In the genomic region with DNA sequence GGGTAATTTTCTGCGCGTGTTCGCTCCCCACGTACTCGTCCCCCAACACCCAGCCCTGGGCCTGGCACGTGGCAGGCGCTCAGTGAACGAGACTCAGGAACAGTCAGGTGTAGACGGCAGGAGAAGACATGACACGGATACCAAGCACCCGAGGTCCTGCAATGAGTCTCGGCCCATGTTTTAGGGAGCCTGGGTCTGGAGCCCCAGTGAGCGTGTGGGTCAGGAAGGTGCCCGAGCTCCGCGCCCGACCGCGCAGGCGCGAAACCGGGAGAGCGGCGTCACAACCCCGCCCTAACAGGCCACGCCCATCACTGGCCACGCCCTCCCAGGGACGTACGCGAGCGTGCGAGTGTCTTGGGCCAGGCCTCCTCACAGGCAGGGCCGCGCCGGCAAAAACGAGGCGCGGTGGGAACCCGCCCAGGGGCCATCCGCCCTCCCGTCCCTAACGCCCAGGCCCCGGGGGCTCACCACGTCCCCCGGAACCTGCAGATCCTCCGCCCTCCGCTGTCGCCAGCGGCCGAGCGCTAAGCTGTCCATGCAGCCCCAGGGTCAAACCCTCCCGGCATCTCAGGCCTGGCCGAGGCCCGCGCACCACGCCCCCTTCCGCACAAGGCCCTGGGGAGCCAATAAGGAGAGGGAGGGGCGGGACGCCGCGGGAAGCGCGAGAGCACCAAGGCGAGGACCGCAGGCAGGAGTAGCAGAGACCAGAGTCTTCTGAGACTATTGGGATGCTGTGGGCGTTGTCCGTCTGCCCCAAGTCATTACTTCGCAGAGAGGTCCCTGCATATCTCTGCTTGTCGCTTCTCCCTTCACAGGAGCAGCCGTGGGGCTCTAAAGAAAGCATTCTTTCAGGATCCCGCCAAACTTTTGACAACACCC, we compare ENCODE assay signal across 8 cellular contexts. TPM values are rescaled to one million over a fixed set of nuclear protein-coding genes. Genes with fewer than 3 reads are reported as not detected.
A peak's percentile ranks its signal among the peaks of the same experiment; 100 is the strongest.
DNase-seq lines count a peak whose midpoint lies in the region; ATAC-seq, FAIRE-seq and TF ChIP-seq lines count a peak whose summit lies in the region.

A gene (minus strand): TSS at position 595 of the 879 bp plus-strand sequence. CDS start 58 bp downstream, at position 537.

- H3K18ac ChIP-seq in H1 (ENCODE audit: extremely low read depth, low read length) (peak within 1 kb of the TSS; percentile 85), mesendoderm (ENCODE audit: low read length) (peak within 1 kb of the TSS; percentile 75)

- H3K9ac ChIP-seq in H1 (replicated peaks in 1 of 4; ENCODE audit: extremely low read depth in 1 of 4, low read depth in 3 of 4, low read length in 3 of 4) = peak within 1 kb of the TSS; percentile 78 to 89 (median 84)
- peak within 1 kb of the TSS; percentile 100 for H3K9ac ChIP-seq in mesendoderm (ENCODE audit: low read length)

- TF ChIP-seq POLR2A in H1 (IDR thresholded peaks at IDR 0.05; ENCODE audit: control extremely low read depth in 1 of 2, low read depth in 2 of 2, low read length in 2 of 2) = peak in 1 of 2 experiments; percentile 89; a peak in 2 of 3 replicates

- H2AK5ac ChIP-seq in H1 (ENCODE audit: low read depth, low read length) = no peak within 1 kb of the TSS
- H2AK5ac ChIP-seq in mesendoderm (ENCODE audit: low read length) = peak within 1 kb of the TSS; percentile 98

- no peak within 1 kb of the TSS for H2BK120ac ChIP-seq in H1 (replicated peaks; ENCODE audit: low read depth, low read length)
- no peak within 1 kb of the TSS for H2BK120ac ChIP-seq in mesendoderm (ENCODE audit: low read depth, low read length)

- H3K14ac ChIP-seq in H1 (ENCODE audit: insufficient read length) = no peak within 1 kb of the TSS

- H3K4ac ChIP-seq in H1 (replicated peaks; ENCODE audit: insufficient read length, low read depth, low read length) (peak within 1 kb of the TSS; percentile 62), mesendoderm (ENCODE audit: low read depth, low read length) (peak within 1 kb of the TSS; percentile 60)

- no peak within 1 kb of the TSS for H2BK12ac ChIP-seq in H1 (ENCODE audit: low read depth, low read length)

- peak; percentile 80 for ATAC-seq in GM21367 (IDR thresholded peaks at IDR 0.05; ENCODE audit: unreplicated experiment)
- ATAC-seq in activated CD8-positive, alpha-beta memory T cell treated with anti-CD3 and anti-CD28 coated beads, Interleukin-2, amount 10 ng/mL, durations not matched to agents 7 days and 5 days = peak; percentile 85

- FAIRE-seq in H1 (lab: Jason Lieb, UNC) = no peak

- peaks cover 50% of the 10 kb centered on the region for H3K4me1 Mint-ChIP-seq in activated CD8-positive, alpha-beta memory T cell treated with anti-CD3 and anti-CD28 coated beads, Interleukin-2, amount 10 ng/mL, durations not matched to agents 7 days and 5 days

- H3K79me1 ChIP-seq in H1 (ENCODE audit: low read depth, low read length) = peaks cover 4% of the 10 kb centered on the region; the same call in 1 of the 2 replicates
- H3K79me1 ChIP-seq in mesendoderm (ENCODE audit: low read length) = peaks cover 10% of the 10 kb centered on the region

- H2BK20ac ChIP-seq in H1 (ENCODE audit: low read length) = no peak within 1 kb of the TSS

- H3K23ac ChIP-seq in H1 (ENCODE audit: insufficient read length) (no peak within 1 kb of the TSS), mesendoderm (ENCODE audit: low read length) (peak within 1 kb of the TSS; percentile 94)

- CTCF ChIA-PET in activated CD8-positive, alpha-beta memory T cell treated with anti-CD3 and anti-CD28 coated beads, Interleukin-2, amount 10 ng/mL, durations not matched to agents 7 days and 5 days (lab: Charles Lee) = interaction anchor here (0.8 to 3.8 kb wide), 22 partner anchors 12 to 1899 kb away, joined by 3 to 48 read pairs (median 4); a partner anchor contains a TSS
- CTCF ChIA-PET in H1 (lab: Charles Lee; ENCODE audit: partially characterized antibody) = interaction anchor here (0.6 to 3.3 kb wide), 33 partner anchors 9 to 748 kb away, joined by 3 to 31 read pairs (median 4); no protein-coding TSS in a partner anchor

- H3K27ac ChIP-seq in H1 (ENCODE audit: low read depth, low read length) (peak within 1 kb of the TSS; percentile 81), mesendoderm (ENCODE audit: low read depth, low read length) (peak within 1 kb of the TSS; percentile 52)

- no peaks in the 10 kb centered on the region for H3K27me3 Mint-ChIP-seq in activated CD8-positive, alpha-beta memory T cell treated with anti-CD3 and anti-CD28 coated beads, Interleukin-2, amount 10 ng/mL, durations not matched to agents 7 days and 5 days

- POLR2A ChIA-PET in H1 (lab: Charles Lee; ENCODE audit: partially characterized antibody) = interaction anchor here (0.7 to 3.2 kb wide), 10 partner anchors 11 to 144 kb away, joined by 3 to 28 read pairs (median 4); a partner anchor contains a TSS

- no peak for TF ChIP-seq EP300 in H1 (IDR thresholded peaks at IDR 0.05; ENCODE audit: borderline replicate concordance in 1 of 2, low read depth in 2 of 2, low read length in 2 of 2)

- H4K20me1 ChIP-seq in H1 (replicated peaks in 1 of 2; ENCODE audit: control insufficient read depth in 1 of 2, insufficient read depth in 2 of 2, low read length in 2 of 2) = peaks cover 0 to 8% of the 10 kb centered on the region in 2 experiments

- peaks cover 0 to 2% of the 10 kb centered on the region in 2 experiments; a peak in 1 of 4 replicates for H3K9me3 ChIP-seq in H1 (ENCODE audit: insufficient read depth in 2 of 2, low read depth in 1 of 2, low read length in 1 of 2)

- H3K4me1 ChIP-seq in H1 (replicated peaks in 1 of 4; ENCODE audit: control insufficient read depth in 3 of 4, insufficient read depth in 4 of 4, low read length in 3 of 4) (peaks cover 0 to 13% (median 2%) of the 10 kb centered on the region in 4 experiments; a peak in 5 of 7 replicates), mesendoderm (ENCODE audit: control insufficient read depth, low read depth, low read length) (peaks cover 5% of the 10 kb centered on the region)

- DNase-seq in COLO829 (ENCODE audit: low spot score) = peak; percentile 90
- peak; percentile 94 for DNase-seq in HT1080 (ENCODE audit: low read depth)
- DNase-seq in NOMO-1 (lab: John Stamatoyannopoulos, UW; ENCODE audit: unreplicated experiment in 2 of 2) = peak; percentile 93
- DNase-seq in activated CD8-positive, alpha-beta memory T cell treated with anti-CD3 and anti-CD28 coated beads, Interleukin-2, amount 10 ng/mL, durations not matched to agents 7 days and 5 days = peak; percentile 97
- DNase-seq in H1 (ENCODE audit: low read depth in 1 of 2, low spot score in 2 of 2) = peak; percentile 88 to 100
- DNase-seq in mesendoderm = peak; percentile 99
- DNase-seq in stimulated activated CD8-positive, alpha-beta memory T cell treated with anti-CD3 and anti-CD28 coated beads, Interleukin-12 subunit alpha, Interleukin-12 subunit beta, amount 100 ng/mL, for 4 hours (ENCODE audit: low read depth) = peak; percentile 98

- peaks cover 14% of the 10 kb centered on the region for H3K36me3 Mint-ChIP-seq in activated CD8-positive, alpha-beta memory T cell treated with anti-CD3 and anti-CD28 coated beads, Interleukin-2, amount 10 ng/mL, durations not matched to agents 7 days and 5 days

- peak within 1 kb of the TSS; percentile 96 for H2AFZ ChIP-seq in H1 (ENCODE audit: low read length)

- 2% methylated on average over 64 of the region's 71 CpGs; no CpG with 5 or more reads in 1 of the 2 experiments for WGBS in H1 (ENCODE audit: extremely low coverage in 1 of 2, insufficient coverage in 1 of 2, insufficient read length in 1 of 2, insufficient replicate concordance in 2 of 2, low coverage in 1 of 2, low lambda C conversion rate in 2 of 2, missing lambda C conversion rate in 1 of 2), 2 experiments
- WGBS in mesendoderm (ENCODE audit: extremely low coverage, insufficient coverage, low lambda C conversion rate) = no CpG with 5 or more reads among the region's 71 CpGs

- peak within 1 kb of the TSS; percentile 63 to 89 (median 80) for H3K4me3 ChIP-seq in H1 (ENCODE audit: extremely low read depth in 1 of 4, insufficient read depth in 2 of 4, low read depth in 3 of 4, low read length in 4 of 4)
- H3K4me3 ChIP-seq in mesendoderm (ENCODE audit: low read length) = peak within 1 kb of the TSS; percentile 85

- TF ChIP-seq CTCF in H1 (IDR thresholded peaks at IDR 0.05; ENCODE audit: control extremely low read depth in 1 of 3, insufficient read depth in 1 of 3, low read depth in 1 of 3, low read length in 3 of 3) = no peak

- H4K8ac ChIP-seq in H1 (ENCODE audit: extremely low read depth, insufficient read depth, low read length) (peak within 1 kb of the TSS; percentile 97), mesendoderm (ENCODE audit: low read depth, low read length) (no peak within 1 kb of the TSS)

- no peaks in the 10 kb centered on the region; a peak in 2 of 7 replicates for H3K27me3 ChIP-seq in H1 (replicated peaks in 1 of 4; ENCODE audit: control insufficient read depth in 3 of 4, extremely low read depth in 1 of 4, insufficient read depth in 3 of 4, low read length in 3 of 4)
- no peaks in the 10 kb centered on the region for H3K27me3 ChIP-seq in mesendoderm (ENCODE audit: insufficient read depth, low read length, poor library complexity)

- H3K56ac ChIP-seq in H1 (replicated peaks; ENCODE audit: insufficient read length, low read depth, low read length) = peak within 1 kb of the TSS; percentile 87
- H3K56ac ChIP-seq in mesendoderm (ENCODE audit: low read length) = peak within 1 kb of the TSS; percentile 99

- peak within 1 kb of the TSS; percentile 89; the same call in 1 of the 2 replicates for H2BK15ac ChIP-seq in H1 (ENCODE audit: low read length)
- no peak within 1 kb of the TSS for H2BK15ac ChIP-seq in mesendoderm (replicated peaks; ENCODE audit: low read depth)

- peak within 1 kb of the TSS; percentile 98 for H3K4me3 Mint-ChIP-seq in activated CD8-positive, alpha-beta memory T cell treated with anti-CD3 and anti-CD28 coated beads, Interleukin-2, amount 10 ng/mL, durations not matched to agents 7 days and 5 days

- peaks cover 0 to 7% of the 10 kb centered on the region in 2 experiments; a peak in 1 of 4 replicates for H3K79me2 ChIP-seq in H1 (ENCODE audit: control insufficient read depth in 1 of 2, insufficient read depth in 2 of 2, low read length in 2 of 2)
- H3K79me2 ChIP-seq in mesendoderm (ENCODE audit: control insufficient read depth, insufficient read depth, low read length) = peaks cover 2% of the 10 kb centered on the region

- H2BK5ac ChIP-seq in H1 (ENCODE audit: low read depth, low read length) = peak within 1 kb of the TSS; percentile 62
- H2BK5ac ChIP-seq in mesendoderm (ENCODE audit: low read length) = peak within 1 kb of the TSS; percentile 81

- no peaks in the 10 kb centered on the region for H3K9me3 Mint-ChIP-seq in activated CD8-positive, alpha-beta memory T cell treated with anti-CD3 and anti-CD28 coated beads, Interleukin-2, amount 10 ng/mL, durations not matched to agents 7 days and 5 days (ENCODE audit: low read depth)

- H4K5ac ChIP-seq in H1 (ENCODE audit: insufficient read length, low read depth, low read length) = peak within 1 kb of the TSS; percentile 95
- no peak within 1 kb of the TSS for H4K5ac ChIP-seq in mesendoderm (ENCODE audit: low read length)

- no peak for TF ChIP-seq RAD21 in H1 (IDR thresholded peaks at IDR 0.05 in 1 of 2, conservative IDR thresholded peaks at IDR 0.05 in 1 of 2; ENCODE audit: low read depth in 2 of 2, low read length in 2 of 2)

- H3K23me2 ChIP-seq in H1 (ENCODE audit: low read depth, low read length) = peaks cover 7% of the 10 kb centered on the region

- H3K4me2 ChIP-seq in H1 (ENCODE audit: insufficient read depth in 1 of 2, low read depth in 2 of 2, low read length in 2 of 2) (peak within 1 kb of the TSS; percentile 84 to 99), mesendoderm (ENCODE audit: low read length) (peak within 1 kb of the TSS; percentile 100)

- peak within 1 kb of the TSS; percentile 97 for H3K27ac Mint-ChIP-seq in activated CD8-positive, alpha-beta memory T cell treated with anti-CD3 and anti-CD28 coated beads, Interleukin-2, amount 10 ng/mL, durations not matched to agents 7 days and 5 days

- peak within 1 kb of the TSS; percentile 79 for H4K91ac ChIP-seq in H1 (replicated peaks; ENCODE audit: insufficient read length, low read length)

- no peaks in the 10 kb centered on the region for H3K36me3 ChIP-seq in H1 (ENCODE audit: control insufficient read depth in 2 of 4, insufficient read depth in 4 of 4, low read length in 3 of 4)
- no peaks in the 10 kb centered on the region for H3K36me3 ChIP-seq in mesendoderm (ENCODE audit: control insufficient read depth, insufficient read depth, low read length)

RNA-seq across cellular contexts. Expression of the gene that starts here (rescaled TPM):
- 0.47 TPM in 1 of 2 replicates, not detected in the other for total RNA-seq in HT1080 (2014; rRNA removed; shearing (Covaris generic))
- polyA plus RNA-seq in HT1080 (2015; cell fraction: cytosol; rRNA removed) = 0.18 and 0.69 TPM in 2 replicates
- polyA plus RNA-seq in HT1080 (2015; cell fraction: nucleus; rRNA removed) = 0.20 and 0.30 TPM in 2 replicates
- 1 to 10 TPM; 2.7 to 4.3 TPM for total RNA-seq in activated CD8-positive, alpha-beta memory T cell treated with anti-CD3 and anti-CD28 coated beads, Interleukin-2, amount 10 ng/mL, durations not matched to agents 7 days and 5 days
- 1.3 and 2.0 TPM in 2 replicates for total RNA-seq in H1 (2021; fragmentation: NEBNext Ultra II Directional; extraction: Animal tissue kit (Norgen Biotek cat#: 25700))
- polyA plus RNA-seq in H1 (2011; rRNA removed) = 1.5 and 1.6 TPM in 2 replicates
- polyA plus RNA-seq in H1 (2011; cell fraction: cytosol; rRNA removed) = 2.1 TPM
- 1.9 TPM for polyA plus RNA-seq in H1 (2011; cell fraction: nucleus; rRNA removed)
- polyA plus RNA-seq in H1 (2012, experiment 1 of 2) = 1.2 to 2.8 TPM (median 2.3 TPM) in 4 replicates
- 1.5 TPM for polyA plus RNA-seq in H1 (2012, experiment 2 of 2)
- polyA plus RNA-seq in H1 (2013, experiment 1 of 2) = 1.4 TPM
- 1.6 TPM for polyA plus RNA-seq in H1 (2013, experiment 2 of 2)
- 0.59 and 1.7 TPM in 2 replicates for polyA minus RNA-seq in H1 (2011; rRNA and poly(A)+ RNA removed)
- polyA minus RNA-seq in H1 (2011; cell fraction: cytosol; rRNA and poly(A)+ RNA removed) = not detected
- 1.7 TPM for polyA minus RNA-seq in H1 (2011; cell fraction: nucleus; rRNA and poly(A)+ RNA removed)
- 2.3 TPM for polyA plus RNA-seq in mesendoderm (2013, experiment 1 of 2)
- polyA plus RNA-seq in mesendoderm (2013, experiment 2 of 2) = 2.2 TPM

Comparison
In these comparisons a context has a peak if more than half of its experiments do, and no peak if none do; other contexts are left out.
1. Peak in every context shown above with its lines: DNase-seq, ATAC-seq, H3K4me3 ChIP-seq and H3K27ac ChIP-seq.
2. Peak in DNase-seq in HT1080; RNA of the gene not detected or under 1 TPM.